ENCODE assay signal across 11 cellular contexts in genomic region chrX:133598596-133599334, GRCh38.
"Had no signal": no experiment of that assay in that cellular context is flagged by ENCODE, and none has a peak within 500 bp of the region (broad histone marks: within the 10 kb centered on the region; RNA-seq: fewer than 3 reads in every experiment).

No MANE protein-coding gene starts in this region.

- H3K27ac ChIP-seq: heart right ventricle, ovary, upper lobe of left lung had no signal

- H3K9me3 ChIP-seq: heart right ventricle, ovary, upper lobe of left lung had no signal

- H3K36me3 ChIP-seq: heart right ventricle, ovary, upper lobe of left lung had no signal

- H3K27me3 ChIP-seq: ovary, upper lobe of left lung had no signal

- ATAC-seq: heart right ventricle, left lobe of liver had no signal

- H3K4me3 ChIP-seq: heart right ventricle, ovary, upper lobe of left lung had no signal

- H3K4me1 ChIP-seq: heart right ventricle, upper lobe of left lung had no signal

- DNase-seq: activated CD4-positive, alpha-beta T cell treated with anti-CD3 and anti-CD28 coated beads, Interleukin-2, amount 50 U/mL, for 1 hour; activated CD4-positive, CD25-positive, alpha-beta regulatory T cell; activated naive CD4-positive, alpha-beta T cell treated with anti-CD3 and anti-CD28 coated beads, Interleukin-2, amount 50 U/mL, for 16 hours; amniotic stem cell; heart right ventricle; islet precursor cell; ovary; stimulated activated CD4-positive, alpha-beta T cell treated with anti-CD3 and anti-CD28 coated beads, Interleukin-4, amount 100 ng/mL, for 1 hour; stimulated activated CD8-positive, alpha-beta memory T cell treated with anti-CD3 and anti-CD28 coated beads, Interleukin-4, amount 100 ng/mL, for 48 hours; upper lobe of left lung had no signal
